In genomic region chr16:17026600-17027242, GRCh38 we compare ENCODE assay signal across 9 cellular contexts.
DNase-seq lines count a peak whose midpoint lies in the region; ATAC-seq and TF ChIP-seq lines count a peak whose summit lies in the region.
"Had no signal": no experiment of that assay in that cellular context is flagged by ENCODE, and none has a peak within 500 bp of the region (broad histone marks: within the 10 kb centered on the region; RNA-seq: fewer than 3 reads in every experiment).

No MANE protein-coding gene starts in this region.

- peak; percentile 31; the same call in 1 of the 3 replicates for ATAC-seq in DND-41 (ENCODE audit: insufficient read depth, low read depth)
- peak; percentile 74 for ATAC-seq in GM19397 (IDR thresholded peaks at IDR 0.05; ENCODE audit: unreplicated experiment)
- peak; percentile 84 for ATAC-seq in HG03108 (IDR thresholded peaks at IDR 0.05; ENCODE audit: unreplicated experiment)
- no peak for ATAC-seq in psoas muscle

- H3K4me3 ChIP-seq in DND-41 (ENCODE audit: low read depth in 1 of 2, low read length in 2 of 2) (no peak overlapping the region), psoas muscle (no peak overlapping the region)

- H3K9me3 ChIP-seq in DND-41 (ENCODE audit: insufficient read depth, low read length, severe bottlenecking) (no peaks in the 10 kb centered on the region), psoas muscle (no peaks in the 10 kb centered on the region)

- no peaks in the 10 kb centered on the region for H3K4me1 ChIP-seq in DND-41 (ENCODE audit: insufficient read depth, low read length)
- H3K4me1 ChIP-seq in psoas muscle: no peaks in the 10 kb centered on the region

- peak overlapping the region; percentile 80 for H3K27ac Mint-ChIP-seq in activated naive CD8-positive, alpha-beta T cell

- H3K27me3 Mint-ChIP-seq in activated naive CD8-positive, alpha-beta T cell: no peaks in the 10 kb centered on the region

- no peak for TF ChIP-seq CTCF in DND-41 (IDR thresholded peaks at IDR 0.05; ENCODE audit: borderline replicate concordance, extremely low read depth, low read length, poor library complexity, severe bottlenecking)
- TF ChIP-seq CTCF in psoas muscle (IDR thresholded peaks at IDR 0.05): no peak

- H3K36me3 ChIP-seq in DND-41 (ENCODE audit: insufficient read depth, low read length) (no peaks in the 10 kb centered on the region), psoas muscle (ENCODE audit: insufficient read depth in 1 of 2, low read depth in 1 of 2) (no peaks in the 10 kb centered on the region)

- H3K9ac ChIP-seq in DND-41 (ENCODE audit: low read depth, low read length): no peak overlapping the region

- peaks cover 4% of the 10 kb centered on the region for H3K9me3 Mint-ChIP-seq in activated naive CD8-positive, alpha-beta T cell (ENCODE audit: low read depth)

- H3K27me3 ChIP-seq in DND-41 (ENCODE audit: insufficient read depth, low read length, poor library complexity) (no peaks in the 10 kb centered on the region), psoas muscle (ENCODE audit: insufficient read depth in 3 of 3, low read length in 2 of 3) (no peaks in the 10 kb centered on the region)

- WGBS in psoas muscle, 3 donors: 46 to 66% (median 59%) methylated on average over 2 of the region's 2 CpGs

- H2AFZ ChIP-seq in DND-41 (ENCODE audit: low read depth, low read length): no peak overlapping the region

- peaks cover 16% of the 10 kb centered on the region for H3K36me3 Mint-ChIP-seq in activated naive CD8-positive, alpha-beta T cell

- no peaks in the 10 kb centered on the region for H4K20me1 ChIP-seq in DND-41 (ENCODE audit: insufficient read depth, low read length)

- intact Hi-C loops in psoas muscle (cut with DNase I): no loop called here

- peak overlapping the region; percentile 68 for H3K4me3 Mint-ChIP-seq in activated naive CD8-positive, alpha-beta T cell

- no peak overlapping the region for H3K4me2 ChIP-seq in DND-41 (ENCODE audit: insufficient read depth, low read length)

- no peak for DNase-seq in DND-41
- DNase-seq in HPDE6-E6E7 (ENCODE audit: extremely low spot score): no peak
- no peak for DNase-seq in cerebellar nuclear complex (lab: John Stamatoyannopoulos, UW)
- no peak for DNase-seq in psoas muscle
- DNase-seq in NCI-H1436 treated with DMSO at 0.1 percent for 48 hours (lab: John Stamatoyannopoulos, UW): no peak
- DNase-seq: NCI-H146 had no signal

- H3K27ac ChIP-seq in DND-41 (ENCODE audit: low read length) (no peak overlapping the region), psoas muscle (no peak overlapping the region)

- peaks cover 44% of the 10 kb centered on the region for H3K4me1 Mint-ChIP-seq in activated naive CD8-positive, alpha-beta T cell (ENCODE audit: low read depth)

- H3K79me2 ChIP-seq in DND-41 (ENCODE audit: insufficient read depth, low read length): no peaks in the 10 kb centered on the region

Comparison
In these comparisons a context has a peak if more than half of its experiments do, and no peak if none do; other contexts are left out.
1. ATAC-seq: peak in DND-41 (single experiment), GM19397 (single experiment) and HG03108 (single experiment); none in psoas muscle (0 of 4).